2 cellular contexts compared by ENCODE assay signal in genomic region chr19:33227242-33227650, GRCh38.
A peak's percentile ranks its signal among the peaks of the same experiment; 100 is the strongest.
TF ChIP-seq lines count a peak whose summit lies in the region.

No MANE protein-coding gene starts in this region.

TF ChIP-seq in HCT116, 20 proteins besides CTCF, POLR2A, EP300 and RAD21:
- TF ChIP-seq TCF7L2 (IDR thresholded peaks at IDR 0.05; ENCODE audit: borderline replicate concordance, extremely low read depth, insufficient read depth, insufficient read length), result no peak
- TF ChIP-seq SRF (IDR thresholded peaks at IDR 0.05; ENCODE audit: low read depth), result no peak
- TF ChIP-seq ATF3 (IDR thresholded peaks at IDR 0.05), result no peak
- TF ChIP-seq EZH2phosphoT487 (IDR thresholded peaks at IDR 0.05; ENCODE audit: borderline replicate concordance), result no peak
- no peak for TF ChIP-seq ZBTB33 (IDR thresholded peaks at IDR 0.05; ENCODE audit: extremely low read depth, insufficient replicate concordance, low read length)
- TF ChIP-seq REST (IDR thresholded peaks at IDR 0.05; ENCODE audit: low read depth), result no peak
- TF ChIP-seq ZNF274 (IDR thresholded peaks at IDR 0.05; ENCODE audit: low read depth, low read length), result no peak
- TF ChIP-seq MAX (IDR thresholded peaks at IDR 0.05), result no peak
- no peak for TF ChIP-seq POLR2AphosphoS5 (IDR thresholded peaks at IDR 0.05; ENCODE audit: low read depth, low read length)
- no peak for TF ChIP-seq SP1 (IDR thresholded peaks at IDR 0.05; ENCODE audit: low read depth)
- no peak for TF ChIP-seq FOSL1 (IDR thresholded peaks at IDR 0.05; ENCODE audit: low read depth)
- no peak for TF ChIP-seq EGR1 (IDR thresholded peaks at IDR 0.05; ENCODE audit: low read depth)
- no peak for TF ChIP-seq ZFX (IDR thresholded peaks at IDR 0.05)

TF ChIP-seq in H1, 55 proteins besides CTCF, POLR2A, EP300 and RAD21:
- TF ChIP-seq BACH1 (IDR thresholded peaks at IDR 0.05; ENCODE audit: low read length) (no peak), TEAD4 (IDR thresholded peaks at IDR 0.05; ENCODE audit: low read depth, low read length) (peak; percentile 96), KDM1A (IDR thresholded peaks at IDR 0.05; ENCODE audit: borderline replicate concordance, low read length) (no peak), CHD7 (IDR thresholded peaks at IDR 0.05; ENCODE audit: insufficient replicate concordance, low read length) (no peak), EGR1 (IDR thresholded peaks at IDR 0.05; ENCODE audit: borderline replicate concordance, low read depth, low read length) (no peak), MAX (IDR thresholded peaks at IDR 0.05) (no peak), SP4 (IDR thresholded peaks at IDR 0.05; ENCODE audit: low read length) (peak; percentile 32; the same call in 1 of the 2 replicates), ATF2 (IDR thresholded peaks at IDR 0.05; ENCODE audit: low read length) (no peak), E2F6 (IDR thresholded peaks at IDR 0.05) (0 out of 2 replicates have a peak, but pooled peaks have one; percentile 7), ASH2L (IDR thresholded peaks at IDR 0.05; ENCODE audit: low read length) (peak; percentile 93), CBX8 (IDR thresholded peaks at IDR 0.05; ENCODE audit: borderline replicate concordance, low read depth, low read length) (no peak), POLR2AphosphoS5 (IDR thresholded peaks at IDR 0.05; ENCODE audit: low read depth, low read length) (no peak), RXRA (IDR thresholded peaks at IDR 0.05; ENCODE audit: insufficient read depth, low read depth, low read length) (no peak), SP1 (IDR thresholded peaks at IDR 0.05; ENCODE audit: low read depth, low read length) (peak; percentile 79), TAF1 (IDR thresholded peaks at IDR 0.05; ENCODE audit: low read depth, low read length) (0 out of 2 replicates have a peak, but pooled peaks have one; percentile 34), SAP30 (IDR thresholded peaks at IDR 0.05; ENCODE audit: insufficient read depth, insufficient replicate concordance, low read length) (no peak), CHD2 (IDR thresholded peaks at IDR 0.05; ENCODE audit: low read length) (no peak), KDM4A (IDR thresholded peaks at IDR 0.05; ENCODE audit: low read depth, low read length, severe bottlenecking) (peak; percentile 60), USF2 (IDR thresholded peaks at IDR 0.05; ENCODE audit: low read length) (no peak), MAFK (IDR thresholded peaks at IDR 0.05; ENCODE audit: low read depth, low read length) (no peak), CREB1 (IDR thresholded peaks at IDR 0.05) (no peak), CEBPB (IDR thresholded peaks at IDR 0.05; ENCODE audit: low read depth, low read length) (no peak), ZNF274 (IDR thresholded peaks at IDR 0.05; ENCODE audit: borderline replicate concordance, extremely low read depth, low read length) (no peak), CTBP2 (IDR thresholded peaks at IDR 0.05; ENCODE audit: borderline replicate concordance, insufficient read depth, insufficient read length, low read length) (no peak), NRF1 (IDR thresholded peaks at IDR 0.05; ENCODE audit: low read depth, low read length) (no peak), NANOG (IDR thresholded peaks at IDR 0.05; ENCODE audit: insufficient read depth, low read depth, low read length, poor library complexity, severe bottlenecking) (no peak), RBBP5 (IDR thresholded peaks at IDR 0.05; ENCODE audit: borderline replicate concordance, low read depth, low read length) (peak; percentile 96; the same call in 1 of the 2 replicates)
TF ChIP-seq in H1: peak in this region for 8.
